Comparison of ENCODE assay signal across 8 cellular contexts in the genomic region with DNA sequence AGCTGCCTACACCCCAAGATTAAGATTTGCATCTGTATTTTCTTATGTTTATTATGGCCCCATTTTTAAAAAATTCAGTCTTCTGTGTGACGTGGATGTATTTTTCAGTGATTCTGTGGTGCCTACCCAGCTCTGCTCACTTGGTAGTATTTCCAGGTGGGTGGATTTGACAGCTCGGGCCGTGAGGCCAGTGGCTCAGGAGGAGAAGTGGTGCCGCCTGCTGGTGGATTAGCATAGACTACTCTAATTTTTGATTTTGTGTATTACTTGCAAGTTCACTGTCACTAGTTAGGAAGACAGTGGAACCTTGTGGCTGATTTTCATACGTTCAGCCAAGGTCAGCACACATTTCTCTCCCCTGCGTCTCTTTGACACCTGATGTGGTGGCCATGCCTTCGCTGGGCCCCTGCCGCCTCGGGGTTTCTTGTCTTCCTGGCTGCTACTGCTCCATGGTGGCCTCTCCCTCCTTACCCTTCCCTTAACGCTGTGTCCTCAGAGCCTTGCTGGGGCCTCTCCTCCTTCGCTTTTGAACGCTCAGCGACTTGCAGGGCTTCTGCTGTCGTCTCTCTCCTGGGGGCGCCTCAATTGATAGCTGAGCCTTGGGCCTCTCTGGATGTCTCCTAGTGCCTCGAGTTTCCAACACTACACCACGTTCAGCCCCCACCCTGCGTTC.
DNase-seq lines count a peak whose midpoint lies in the region; ATAC-seq and TF ChIP-seq lines count a peak whose summit lies in the region.

No MANE protein-coding gene starts in this region.

- H3K36me3 ChIP-seq in right atrium auricular region (peaks cover 83% of the 10 kb centered on the region), sigmoid colon (peaks cover 6 to 79% (median 10%) of the 10 kb centered on the region in 4 donors)

- ATAC-seq in HG03457 (IDR thresholded peaks at IDR 0.05; ENCODE audit: unreplicated experiment): no peak

- intact Hi-C loops in sigmoid colon (cut with DNase I): loop anchor here (1.0 to 10.0 kb wide), 3 partner anchors 89 to 839 kb away; a partner anchor contains a TSS

- TF ChIP-seq POLR2A in sigmoid colon (IDR thresholded peaks at IDR 0.05): no peak

- H3K4me1 ChIP-seq in right atrium auricular region (peaks cover 0 to 37% of the 10 kb centered on the region in 2 donors), sigmoid colon (peaks cover 0 to 10% (median 1%) of the 10 kb centered on the region in 4 donors)

- no peak overlapping the region for H3K27ac ChIP-seq in right atrium auricular region
- no peak overlapping the region for H3K27ac ChIP-seq in sigmoid colon

- TF ChIP-seq EP300 in sigmoid colon (IDR thresholded peaks at IDR 0.05): no peak

- TF ChIP-seq CTCF in right atrium auricular region (IDR thresholded peaks at IDR 0.05): peak; percentile 57 to 87
- TF ChIP-seq CTCF in sigmoid colon (IDR thresholded peaks at IDR 0.05): peak; percentile 74 to 93 (median 80)

- DNase-seq in ACHN (peak; percentile 81), GM19238 (ENCODE audit: insufficient read length, low spot score) (peak; percentile 91), NCI-H146 treated with DMSO at 0.1 percent for 48 hours (lab: John Stamatoyannopoulos, UW; ENCODE audit: unreplicated experiment) (peak; percentile 34), T-helper 9 cell (peak; percentile 78), amniotic stem cell (lab: John Stamatoyannopoulos, UW) (peak; percentile 76), right atrium auricular region (ENCODE audit: low spot score) (peak; percentile 80), sigmoid colon (peak; percentile 91)

- WGBS in sigmoid colon, 2 donors: 58 to 61% methylated on average over 18 of the region's 18 CpGs

- H3K9me3 ChIP-seq in right atrium auricular region: no peaks in the 10 kb centered on the region
- H3K9me3 ChIP-seq in sigmoid colon: no peaks in the 10 kb centered on the region

- in situ Hi-C loops in ACHN (cut with HindIII; ENCODE audit: low pct_ligation_motif_present, low pct_unique_long_range_greater_than_20kb, low sequenced_read_pairs): no loop called here

- H3K4me3 ChIP-seq in right atrium auricular region (no peak overlapping the region), sigmoid colon (no peak overlapping the region)

- H3K27me3 ChIP-seq in right atrium auricular region: no peaks in the 10 kb centered on the region
- H3K27me3 ChIP-seq in sigmoid colon: no peaks in the 10 kb centered on the region

Comparison
In these comparisons a context has a peak if more than half of its experiments do, and no peak if none do; other contexts are left out.
1. DNase-seq: peak in every context shown above with its lines; median percentile 91 in GM19238; 91 in sigmoid colon; 81 in ACHN; 80 in right atrium auricular region; 78 in T-helper 9 cell; 76 in amniotic stem cell; 34 in NCI-H146 treated with DMSO at 0.1 percent for 48 hours.